In the genomic region with DNA sequence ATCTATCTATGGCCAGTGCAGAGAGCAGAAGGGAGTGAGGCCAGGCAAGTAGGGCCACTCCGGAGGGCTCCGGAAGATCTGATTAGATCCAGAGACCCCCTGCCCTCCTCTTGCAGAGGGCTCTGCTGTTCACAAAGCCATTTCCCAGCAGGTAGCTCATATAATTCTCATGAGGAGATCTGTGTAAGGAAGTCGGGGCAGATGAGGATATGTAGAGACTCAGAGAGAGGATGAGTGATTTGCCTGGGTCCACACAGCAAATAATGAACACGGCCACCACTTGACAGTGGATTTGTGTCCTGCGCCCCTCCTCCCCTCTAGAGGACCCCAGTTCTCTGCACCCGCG, we compare ENCODE assay signal across 21 cellular contexts. TPM values are rescaled to one million over a fixed set of nuclear protein-coding genes. Genes with fewer than 3 reads are reported as not detected.
DNase-seq lines count a peak whose midpoint lies in the region; ATAC-seq, FAIRE-seq and TF ChIP-seq lines count a peak whose summit lies in the region.
"Had no signal": no experiment of that assay in that cellular context is flagged by ENCODE, and none has a peak within 500 bp of the region (broad histone marks: within the 10 kb centered on the region; RNA-seq: fewer than 3 reads in every experiment).

No MANE protein-coding gene starts in this region.

- H3K9me3 ChIP-seq in mucosa of rectum (ENCODE audit: control insufficient read depth in 2 of 2, low read length in 2 of 2), result no peaks in the 10 kb centered on the region
- H3K9me3 ChIP-seq in transverse colon, result no peaks in the 10 kb centered on the region

- TF ChIP-seq CTCF in bronchial epithelial cell (IDR thresholded peaks at IDR 0.05; ENCODE audit: insufficient read depth, low read length, severe bottlenecking) (no peak), transverse colon (IDR thresholded peaks at IDR 0.05) (no peak)

- peak; percentile 44 for DNase-seq in H7
- no peak for DNase-seq in bronchial epithelial cell (ENCODE audit: low read depth)
- DNase-seq in transverse colon, result no peak
- no peak for DNase-seq in NCI-H2107 treated with DMSO at 0.1 percent for 48 hours (lab: John Stamatoyannopoulos, UW; ENCODE audit: unreplicated experiment)
- no peak for DNase-seq in glomerular visceral epithelial cell (ENCODE audit: extremely low spot score)
- DNase-seq: 8988T; CD4-positive, alpha-beta memory T cell; DMS153; DMS79; GDM1 had no signal

- no peak for TF ChIP-seq POLR2A in transverse colon (IDR thresholded peaks at IDR 0.05)

- H3K4me3 ChIP-seq in H7 (ENCODE audit: insufficient read depth, low read depth, low read length), result no peak overlapping the region
- H3K4me3 ChIP-seq in bronchial epithelial cell (ENCODE audit: low read depth, low read length), result no peak overlapping the region
- H3K4me3 ChIP-seq in mucosa of rectum (ENCODE audit: low read length in 2 of 2), result peak overlapping the region; percentile 57 to 66
- peak overlapping the region in 1 of 4 donors; percentile 42 for H3K4me3 ChIP-seq in transverse colon
- H3K4me3 ChIP-seq: BLaER1, GM23338 had no signal

- H3K9ac ChIP-seq in mucosa of rectum (ENCODE audit: low read depth in 1 of 2, low read length in 2 of 2), result peak overlapping the region; percentile 48 to 55
- H3K9ac ChIP-seq: BLaER1 had no signal

- FAIRE-seq in bronchial epithelial cell (lab: Jason Lieb, UNC), result peak; percentile 96
- FAIRE-seq: GM12892, GM18507, H54, HepG2 had no signal

- no peaks in the 10 kb centered on the region; the same call in 1 of the 2 replicates for H3K36me3 ChIP-seq in H7 (replicated peaks; ENCODE audit: control insufficient read depth, insufficient read depth, low read length)
- H3K36me3 ChIP-seq in bronchial epithelial cell (ENCODE audit: control insufficient read depth, insufficient read depth, low read length), result no peaks in the 10 kb centered on the region
- peaks cover 0 to 5% of the 10 kb centered on the region in 2 donors for H3K36me3 ChIP-seq in mucosa of rectum (ENCODE audit: control insufficient read depth in 2 of 2, insufficient read depth in 2 of 2, low read length in 2 of 2)
- no peaks in the 10 kb centered on the region for H3K36me3 ChIP-seq in transverse colon
- H3K36me3 ChIP-seq: BLaER1 had no signal

- intact Hi-C loops in transverse colon (cut with DNase I; ENCODE audit: low total_unique reads), result no loop called here

- ATAC-seq in GM18873 (IDR thresholded peaks at IDR 0.05; ENCODE audit: low FRiP score, unreplicated experiment), result no peak
- ATAC-seq: GM23338, HCT116, HepG2 had no signal

- in situ Hi-C loops in transverse colon (cut with MboI; ENCODE audit: low pct_ligation_motif_present in 1 of 4, low pct_unique_long_range_greater_than_20kb in 1 of 4, low sequenced_read_pairs in 3 of 4), result no loop called here

- no peak for TF ChIP-seq EP300 in transverse colon (IDR thresholded peaks at IDR 0.05; ENCODE audit: low read depth)

- H3K4me1 ChIP-seq in mucosa of rectum (ENCODE audit: control insufficient read depth in 2 of 2, insufficient read depth in 2 of 2, low read length in 2 of 2) (peaks cover 36 to 58% of the 10 kb centered on the region in 2 donors), transverse colon (peaks cover 0 to 41% (median 14%) of the 10 kb centered on the region in 4 donors)

- H3K27me3 ChIP-seq in H7 (ENCODE audit: control insufficient read depth, insufficient read depth, low read length) (peaks cover 8% of the 10 kb centered on the region), bronchial epithelial cell (ENCODE audit: control insufficient read depth, insufficient read depth, low read length) (peaks cover 10% of the 10 kb centered on the region), mucosa of rectum (ENCODE audit: control insufficient read depth in 2 of 2, insufficient read depth in 2 of 2, low read length in 2 of 2) (peaks cover 9 to 10% of the 10 kb centered on the region in 2 donors), transverse colon (peaks cover 12% of the 10 kb centered on the region)

- 38 to 47% methylated on average over 5 to 7 of the region's 7 CpGs for WGBS in transverse colon (ENCODE audit: low coverage in 1 of 2), 2 donors

- H3K27ac ChIP-seq in mucosa of rectum (ENCODE audit: low read depth in 2 of 2, low read length in 2 of 2), result peak overlapping the region; percentile 62 to 77
- H3K27ac ChIP-seq in transverse colon, result peak overlapping the region in 3 of 4 donors; percentile 82 to 87 (median 82)
- H3K27ac ChIP-seq: BLaER1 had no signal

RNA-seq across cellular contexts. Expression of a gene that starts 2.6 kb away (rescaled TPM):
- total RNA-seq in H7 (2014; rRNA removed; shearing (Covaris generic)), result 1.8 and 10.4 TPM in 2 replicates
- under 0.01 TPM in 2 replicates for total RNA-seq in bronchial epithelial cell
- total RNA-seq in transverse colon, result 1,000 to 10,000 TPM in 1 of 4 donors, 100 to 1,000 TPM in 2, 10 to 100 TPM in 1; 90.2 to 2,095 (median 445) TPM
- total RNA-seq: CD4-positive, alpha-beta memory T cell; HepG2 had no signal

RNA-seq across cellular contexts. Expression of a gene that starts 22.6 kb away (rescaled TPM):
- 8.5 and 14.6 TPM in 2 replicates for total RNA-seq in H7 (2014; rRNA removed; shearing (Covaris generic))
- total RNA-seq in bronchial epithelial cell, result under 0.01 TPM in 1 of 2 replicates, not detected in the other
- total RNA-seq in transverse colon, result 100 to 1,000 TPM in 1 of 4 donors, 10 to 100 TPM in 3; 11.7 to 233 (median 64.7) TPM
- total RNA-seq: CD4-positive, alpha-beta memory T cell; Daoy; HepG2 had no signal

RNA-seq across cellular contexts. Expression of a gene that starts 47.9 kb away (rescaled TPM):
- not detected in 2 replicates for total RNA-seq in H7 (2014; rRNA removed; shearing (Covaris generic))
- total RNA-seq in bronchial epithelial cell, result not detected in 2 replicates
- total RNA-seq in transverse colon, result 100 to 1,000 TPM in 1 of 4 donors, 10 to 100 TPM in 2, under 1 TPM in 1; 0.80 to 102 (median 20.0) TPM
- total RNA-seq: A673; CD4-positive, alpha-beta memory T cell; Daoy; HepG2 had no signal

Comparison
In these comparisons a context has a peak if more than half of its experiments do, and no peak if none do; other contexts are left out.
1. H3K4me3 ChIP-seq: peak in mucosa of rectum (2 of 2); none in H7 (single experiment) and bronchial epithelial cell (single experiment).